ENCODE assay signal across 9 cellular contexts in genomic region chr11:2089536-2090165, GRCh38. TPM values are rescaled to one million over a fixed set of nuclear protein-coding genes. Genes with fewer than 3 reads are reported as not detected.
DNase-seq lines count a peak whose midpoint lies in the region; ATAC-seq and TF ChIP-seq lines count a peak whose summit lies in the region.
"Had no signal": no experiment of that assay in that cellular context is flagged by ENCODE, and none has a peak within 500 bp of the region (broad histone marks: within the 10 kb centered on the region; RNA-seq: fewer than 3 reads in every experiment).

No MANE protein-coding gene starts in this region.

- H3K27me3 Mint-ChIP-seq in CD4-positive, alpha-beta memory T cell: peaks cover 11 to 13% of the 10 kb centered on the region in 2 donors
- H3K27me3 Mint-ChIP-seq in T-helper 17 cell: peaks cover 10% of the 10 kb centered on the region

- in situ Hi-C loops in brain microvascular endothelial cell (cut with HindIII; ENCODE audit: low pct_ligation_motif_present, low sequenced_read_pairs): no loop called here

- no peaks in the 10 kb centered on the region for H3K36me3 Mint-ChIP-seq in CD4-positive, alpha-beta memory T cell
- H3K36me3 Mint-ChIP-seq in T-helper 17 cell (ENCODE audit: low read depth): no peaks in the 10 kb centered on the region
- H3K36me3 Mint-ChIP-seq: brain had no signal

- peak; percentile 71 for ATAC-seq in T-helper 17 cell
- no peak for ATAC-seq in HG03439 (IDR thresholded peaks at IDR 0.05; ENCODE audit: unreplicated experiment)
- ATAC-seq in HG03175 (IDR thresholded peaks at IDR 0.05; ENCODE audit: unreplicated experiment): no peak

- TF ChIP-seq CTCF in fibroblast of mammary gland (conservative IDR thresholded peaks at IDR 0.05; ENCODE audit: control insufficient read depth, insufficient read depth, low read depth, low read length) (no peak), brain microvascular endothelial cell (IDR thresholded peaks at IDR 0.05; ENCODE audit: low read depth, low read length, missing control alignments) (no peak)

- intact Hi-C loops in CD4-positive, alpha-beta memory T cell (cut with micrococcal nuclease): no loop called here

- POLR2A ChIA-PET in CD4-positive, alpha-beta memory T cell (lab: Charles Lee; ENCODE audit: partially characterized antibody): no interaction called here

- H3K27me3 ChIP-seq in CD4-positive, alpha-beta memory T cell (ENCODE audit: insufficient read depth, low read length): peaks cover 3% of the 10 kb centered on the region
- no peaks in the 10 kb centered on the region for H3K27me3 ChIP-seq in brain microvascular endothelial cell (replicated peaks)

- no peaks in the 10 kb centered on the region for H3K36me3 ChIP-seq in CD4-positive, alpha-beta memory T cell (ENCODE audit: insufficient read depth, low read length)
- H3K36me3 ChIP-seq in brain microvascular endothelial cell (replicated peaks): no peaks in the 10 kb centered on the region

- peaks cover 15% of the 10 kb centered on the region for H3K4me1 ChIP-seq in CD4-positive, alpha-beta memory T cell (ENCODE audit: insufficient read depth, low read length)

- no peak overlapping the region for H3K4me3 Mint-ChIP-seq in CD4-positive, alpha-beta memory T cell
- H3K4me3 Mint-ChIP-seq in T-helper 17 cell: no peak overlapping the region
- H3K4me3 Mint-ChIP-seq: brain had no signal

- H3K4me1 Mint-ChIP-seq in CD4-positive, alpha-beta memory T cell: peaks cover 5 to 23% (median 14%) of the 10 kb centered on the region in 4 donors
- peaks cover 16% of the 10 kb centered on the region for H3K4me1 Mint-ChIP-seq in T-helper 17 cell
- H3K4me1 Mint-ChIP-seq: brain had no signal

- H3K4me3 ChIP-seq in CD4-positive, alpha-beta memory T cell (ENCODE audit: low read length in 2 of 2): no peak overlapping the region
- H3K4me3 ChIP-seq in fibroblast of mammary gland (ENCODE audit: control insufficient read depth, low read depth, low read length) (no peak overlapping the region), brain microvascular endothelial cell (ENCODE audit: low read depth, low read length) (no peak overlapping the region)

- CTCF ChIA-PET in CD4-positive, alpha-beta memory T cell (lab: Charles Lee; ENCODE audit: partially characterized antibody): no interaction called here

- H3K9me3 ChIP-seq in CD4-positive, alpha-beta memory T cell (ENCODE audit: control insufficient read depth in 1 of 2, low read length in 2 of 2): no peaks in the 10 kb centered on the region
- no peaks in the 10 kb centered on the region for H3K9me3 ChIP-seq in T-helper 17 cell (ENCODE audit: control insufficient read depth, low read length, poor library complexity, severe bottlenecking)

- no peak overlapping the region for H3K27ac Mint-ChIP-seq in CD4-positive, alpha-beta memory T cell
- no peak overlapping the region for H3K27ac Mint-ChIP-seq in T-helper 17 cell
- H3K27ac Mint-ChIP-seq: brain had no signal

- H3K27ac ChIP-seq in CD4-positive, alpha-beta memory T cell (ENCODE audit: low read depth, low read length): no peak overlapping the region
- H3K27ac ChIP-seq in brain microvascular endothelial cell: no peak overlapping the region

- peaks cover 0 to 8% (median 0%) of the 10 kb centered on the region in 8 donors for H3K9me3 Mint-ChIP-seq in CD4-positive, alpha-beta memory T cell

- DNase-seq in CD4-positive, alpha-beta memory T cell: peak in 3 of 5 donors; percentile 9 to 19 (median 12)
- peak; percentile 47 for DNase-seq in HCEC 1CT
- DNase-seq in T-helper 17 cell: peak in 2 of 3 donors; percentile 4 to 11
- peak; percentile 28 for DNase-seq in fibroblast of mammary gland (ENCODE audit: low read depth)
- no peak for DNase-seq in HK-2 (ENCODE audit: unreplicated experiment)
- no peak for DNase-seq in brain microvascular endothelial cell

RNA-seq across cellular contexts. Expression of gene IGF2, which starts 49.5 kb away (rescaled TPM):
- total RNA-seq in CD4-positive, alpha-beta memory T cell: not detected
- polyA plus RNA-seq in CD4-positive, alpha-beta memory T cell: not detected
- under 1 TPM; 0.21 to 0.77 TPM for total RNA-seq in T-helper 17 cell

Comparison
In these comparisons a context has a peak if more than half of its experiments do, and no peak if none do; other contexts are left out.
1. DNase-seq: peak in CD4-positive, alpha-beta memory T cell (3 of 5), HCEC 1CT (single experiment), T-helper 17 cell (2 of 3) and fibroblast of mammary gland (single experiment); none in HK-2 (single experiment) and brain microvascular endothelial cell (single experiment).